Comparison of ENCODE assay signal across 1 cellular context in the genomic region with DNA sequence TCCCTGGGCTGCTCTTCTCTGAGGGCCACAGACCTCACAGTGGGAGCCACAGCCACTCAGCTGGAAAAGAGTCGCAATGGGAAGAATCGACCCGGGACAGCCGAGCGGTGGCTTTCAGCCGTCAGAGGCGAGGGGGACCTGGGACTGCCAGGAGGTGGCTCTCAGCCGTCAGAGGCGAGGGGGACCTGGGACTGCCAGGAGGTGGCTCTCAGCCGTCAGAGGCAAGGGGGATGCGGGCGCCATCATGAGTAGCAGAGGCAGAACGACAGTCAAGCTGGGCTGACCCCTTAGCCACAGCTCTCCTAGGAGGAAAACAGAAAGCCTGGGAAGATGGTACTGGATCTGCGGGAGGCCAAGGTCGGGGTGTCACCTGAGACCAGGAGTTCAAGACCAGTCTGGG.
TF ChIP-seq lines count a peak whose summit lies in the region.

No MANE protein-coding gene starts in this region.

TF ChIP-seq in WTC11, 78 proteins besides CTCF, POLR2A, EP300 and RAD21:
- TF ChIP-seq PRDM15 (CRISPR knock-in tag; IDR thresholded peaks at IDR 0.05) (peak; percentile 31; the same call in 1 of the 2 replicates), GTF2I (CRISPR knock-in tag; conservative IDR thresholded peaks at IDR 0.05) (no peak)
